ENCODE assay signal across 9 cellular contexts in genomic region chr20:33299111-33299603, GRCh38. TPM values are rescaled to one million over a fixed set of nuclear protein-coding genes. Genes with fewer than 3 reads are reported as not detected.
DNase-seq lines count a peak whose midpoint lies in the region; ATAC-seq and TF ChIP-seq lines count a peak whose summit lies in the region.
"Had no signal": no experiment of that assay in that cellular context is flagged by ENCODE, and none has a peak within 500 bp of the region (broad histone marks: within the 10 kb centered on the region; RNA-seq: fewer than 3 reads in every experiment).

No MANE protein-coding gene starts in this region.

- WGBS in spleen, 5 donors = 17 to 24% (median 20%) methylated on average over 20 to 24 of the region's 24 CpGs

- DNase-seq in GM06990 (ENCODE audit: extremely low read depth, insufficient read length) = peak; percentile 59
- peak; percentile 78 for DNase-seq in NAMALWA (ENCODE audit: low spot score)
- DNase-seq in T-helper 9 cell = peak; percentile 72
- peak in 1 of 2 donors; percentile 64 for DNase-seq in ascending aorta (ENCODE audit: low spot score in 2 of 2)
- DNase-seq in iPS DF 4.7 (ENCODE audit: extremely low read depth, low spot score) = peak; percentile 46
- DNase-seq in spleen = peak; percentile 91

- TF ChIP-seq CTCF in GM06990 (IDR thresholded peaks at IDR 0.05; ENCODE audit: insufficient read depth, low read length, poor library complexity, severe bottlenecking) = peak; percentile 98
- peak; percentile 42 to 78 (median 72) for TF ChIP-seq CTCF in ascending aorta (IDR thresholded peaks at IDR 0.05)
- TF ChIP-seq CTCF in spleen (IDR thresholded peaks at IDR 0.05 in 8 of 11, conservative IDR thresholded peaks at IDR 0.05 in 3 of 11) = peak; percentile 52 to 90 (median 83)

- H3K27ac ChIP-seq in ascending aorta (no peak overlapping the region), spleen (no peak overlapping the region)

- ATAC-seq in HG02623 (IDR thresholded peaks at IDR 0.05; ENCODE audit: unreplicated experiment) (no peak), HG03097 (IDR thresholded peaks at IDR 0.05; ENCODE audit: low FRiP score, unreplicated experiment) (no peak)

- H3K9me3 ChIP-seq in ascending aorta = no peaks in the 10 kb centered on the region
- no peaks in the 10 kb centered on the region for H3K9me3 ChIP-seq in spleen

- H3K27me3 ChIP-seq in GM06990 (replicated peaks; ENCODE audit: control insufficient read depth, insufficient read depth, low read length) (no peaks in the 10 kb centered on the region; the same call in 1 of the 2 replicates), ascending aorta (no peaks in the 10 kb centered on the region), spleen (replicated peaks in 1 of 7) (peaks cover 0 to 37% (median 0%) of the 10 kb centered on the region in 7 donors)

- H3K4me1 ChIP-seq in ascending aorta (no peaks in the 10 kb centered on the region), spleen (peaks cover 4 to 8% (median 6%) of the 10 kb centered on the region in 6 donors)

- no peak overlapping the region for H3K4me3 ChIP-seq in GM06990 (replicated peaks; ENCODE audit: low read depth, low read length)
- no peak overlapping the region for H3K4me3 ChIP-seq in ascending aorta
- no peak overlapping the region for H3K4me3 ChIP-seq in spleen

- intact Hi-C loops in ascending aorta (cut with DNase I) (loop anchor here (10.0 kb wide), 1 partner anchor 394 kb away; no protein-coding TSS in a partner anchor), spleen (cut with DNase I; ENCODE audit: low total_unique reads) (loop anchor here (5.0 to 10.0 kb wide), 2 partner anchors 397 to 514 kb away; no protein-coding TSS in a partner anchor)

- H3K36me3 ChIP-seq in GM06990 (ENCODE audit: control insufficient read depth, insufficient read depth, low read length) (no peaks in the 10 kb centered on the region), ascending aorta (no peaks in the 10 kb centered on the region), spleen (no peaks in the 10 kb centered on the region)

- no peak for TF ChIP-seq POLR2A in spleen (IDR thresholded peaks at IDR 0.05)

RNA-seq across cellular contexts. Expression of gene BPIFB1, which starts 16.1 kb away (rescaled TPM):
- not detected for total RNA-seq in ascending aorta
- total RNA-seq in spleen = not detected
- polyA plus RNA-seq in spleen = under 1 TPM in 2 of 3 donors, not detected in 1; 0.06 TPM
- total RNA-seq: glomerular endothelial cell had no signal
